ENCODE assay signal across 1 cellular context in the genomic region with DNA sequence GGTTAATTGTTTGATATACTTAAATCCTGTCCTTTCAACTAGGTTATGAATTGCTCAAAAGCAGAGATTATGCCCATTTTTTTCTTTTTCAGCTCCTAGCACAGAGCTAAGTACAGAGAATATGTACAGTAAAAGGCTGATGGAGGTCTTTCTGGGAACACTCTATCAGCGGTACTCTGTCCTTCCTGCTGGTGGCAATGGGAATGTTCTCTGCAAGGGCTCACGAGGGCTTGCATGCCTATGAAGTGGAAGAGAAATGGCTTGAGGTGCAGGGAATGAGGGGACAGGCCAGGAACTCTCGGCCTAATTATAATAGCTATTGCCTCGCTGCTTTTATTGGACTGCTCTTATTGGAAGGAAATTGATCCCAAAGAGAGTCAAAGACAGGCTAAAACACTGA.
TF ChIP-seq lines count a peak whose summit lies in the region.

No MANE protein-coding gene starts in this region.

TF ChIP-seq in GM23338, 12 proteins besides CTCF, POLR2A, EP300 and RAD21 (continued from another document):
- TF ChIP-seq, protein P1, sequence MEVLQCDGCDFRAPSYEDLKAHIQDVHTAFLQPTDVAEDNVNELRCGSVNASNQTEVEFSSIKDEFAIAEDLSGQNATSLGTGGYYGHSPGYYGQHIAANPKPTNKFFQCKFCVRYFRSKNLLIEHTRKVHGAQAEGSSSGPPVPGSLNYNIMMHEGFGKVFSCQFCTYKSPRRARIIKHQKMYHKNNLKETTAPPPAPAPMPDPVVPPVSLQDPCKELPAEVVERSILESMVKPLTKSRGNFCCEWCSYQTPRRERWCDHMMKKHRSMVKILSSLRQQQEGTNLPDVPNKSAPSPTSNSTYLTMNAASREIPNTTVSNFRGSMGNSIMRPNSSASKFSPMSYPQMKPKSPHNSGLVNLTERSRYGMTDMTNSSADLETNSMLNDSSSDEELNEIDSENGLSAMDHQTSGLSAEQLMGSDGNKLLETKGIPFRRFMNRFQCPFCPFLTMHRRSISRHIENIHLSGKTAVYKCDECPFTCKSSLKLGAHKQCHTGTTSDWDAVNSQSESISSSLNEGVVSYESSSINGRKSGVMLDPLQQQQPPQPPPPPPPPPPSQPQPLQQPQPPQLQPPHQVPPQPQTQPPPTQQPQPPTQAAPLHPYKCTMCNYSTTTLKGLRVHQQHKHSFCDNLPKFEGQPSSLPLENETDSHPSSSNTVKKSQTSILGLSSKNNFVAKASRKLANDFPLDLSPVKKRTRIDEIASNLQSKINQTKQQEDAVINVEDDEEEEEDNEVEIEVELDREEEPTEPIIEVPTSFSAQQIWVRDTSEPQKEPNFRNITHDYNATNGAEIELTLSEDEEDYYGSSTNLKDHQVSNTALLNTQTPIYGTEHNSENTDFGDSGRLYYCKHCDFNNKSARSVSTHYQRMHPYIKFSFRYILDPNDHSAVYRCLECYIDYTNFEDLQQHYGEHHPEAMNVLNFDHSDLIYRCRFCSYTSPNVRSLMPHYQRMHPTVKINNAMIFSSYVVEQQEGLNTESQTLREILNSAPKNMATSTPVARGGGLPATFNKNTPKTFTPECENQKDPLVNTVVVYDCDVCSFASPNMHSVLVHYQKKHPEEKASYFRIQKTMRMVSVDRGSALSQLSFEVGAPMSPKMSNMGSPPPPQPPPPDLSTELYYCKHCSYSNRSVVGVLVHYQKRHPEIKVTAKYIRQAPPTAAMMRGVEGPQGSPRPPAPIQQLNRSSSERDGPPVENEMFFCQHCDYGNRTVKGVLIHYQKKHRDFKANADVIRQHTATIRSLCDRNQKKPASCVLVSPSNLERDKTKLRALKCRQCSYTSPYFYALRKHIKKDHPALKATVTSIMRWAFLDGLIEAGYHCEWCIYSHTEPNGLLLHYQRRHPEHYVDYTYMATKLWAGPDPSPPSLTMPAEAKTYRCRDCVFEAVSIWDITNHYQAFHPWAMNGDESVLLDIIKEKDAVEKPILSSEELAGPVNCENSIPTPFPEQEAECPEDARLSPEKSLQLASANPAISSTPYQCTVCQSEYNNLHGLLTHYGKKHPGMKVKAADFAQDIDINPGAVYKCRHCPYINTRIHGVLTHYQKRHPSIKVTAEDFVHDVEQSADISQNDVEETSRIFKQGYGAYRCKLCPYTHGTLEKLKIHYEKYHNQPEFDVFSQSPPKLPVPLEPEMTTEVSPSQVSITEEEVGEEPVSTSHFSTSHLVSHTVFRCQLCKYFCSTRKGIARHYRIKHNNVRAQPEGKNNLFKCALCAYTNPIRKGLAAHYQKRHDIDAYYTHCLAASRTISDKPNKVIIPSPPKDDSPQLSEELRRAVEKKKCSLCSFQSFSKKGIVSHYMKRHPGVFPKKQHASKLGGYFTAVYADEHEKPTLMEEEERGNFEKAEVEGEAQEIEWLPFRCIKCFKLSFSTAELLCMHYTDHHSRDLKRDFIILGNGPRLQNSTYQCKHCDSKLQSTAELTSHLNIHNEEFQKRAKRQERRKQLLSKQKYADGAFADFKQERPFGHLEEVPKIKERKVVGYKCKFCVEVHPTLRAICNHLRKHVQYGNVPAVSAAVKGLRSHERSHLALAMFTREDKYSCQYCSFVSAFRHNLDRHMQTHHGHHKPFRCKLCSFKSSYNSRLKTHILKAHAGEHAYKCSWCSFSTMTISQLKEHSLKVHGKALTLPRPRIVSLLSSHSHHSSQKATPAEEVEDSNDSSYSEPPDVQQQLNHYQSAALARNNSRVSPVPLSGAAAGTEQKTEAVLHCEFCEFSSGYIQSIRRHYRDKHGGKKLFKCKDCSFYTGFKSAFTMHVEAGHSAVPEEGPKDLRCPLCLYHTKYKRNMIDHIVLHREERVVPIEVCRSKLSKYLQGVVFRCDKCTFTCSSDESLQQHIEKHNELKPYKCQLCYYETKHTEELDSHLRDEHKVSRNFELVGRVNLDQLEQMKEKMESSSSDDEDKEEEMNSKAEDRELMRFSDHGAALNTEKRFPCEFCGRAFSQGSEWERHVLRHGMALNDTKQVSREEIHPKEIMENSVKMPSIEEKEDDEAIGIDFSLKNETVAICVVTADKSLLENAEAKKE (CRISPR knock-in tag; IDR thresholded peaks at IDR 0.05), result no peak
- no peak for TF ChIP-seq ZNF114 (CRISPR knock-in tag; IDR thresholded peaks at IDR 0.05)
